Comparison of ENCODE assay signal across 1 cellular context in genomic region chr20:17569616-17570346, GRCh38.
A peak's percentile ranks its signal among the peaks of the same experiment; 100 is the strongest.
TF ChIP-seq lines count a peak whose summit lies in the region.

Gene DSTN, plus strand, starts transcription at chr20:17570075. Its CDS starts 134 bp downstream, at chr20:17570209.

TF ChIP-seq in H1, 55 proteins besides CTCF, POLR2A, EP300 and RAD21:
- TF ChIP-seq CHD2 (IDR thresholded peaks at IDR 0.05; ENCODE audit: low read length) (0 out of 2 replicates have a peak, but pooled peaks have one; percentile 23), YY1 (IDR thresholded peaks at IDR 0.05; ENCODE audit: low read depth, low read length) (no peak), SP4 (IDR thresholded peaks at IDR 0.05; ENCODE audit: low read length) (no peak; the same call in 1 of the 2 replicates), TEAD4 (IDR thresholded peaks at IDR 0.05; ENCODE audit: low read depth, low read length) (no peak), SIN3A (conservative IDR thresholded peaks at IDR 0.05 in 1 of 2, IDR thresholded peaks at IDR 0.05 in 1 of 2; ENCODE audit: low read depth in 1 of 2, low read length in 2 of 2) (peak; percentile 29 to 92; a peak in 1 of 4 replicates), KDM1A (IDR thresholded peaks at IDR 0.05; ENCODE audit: borderline replicate concordance, low read length) (no peak), NRF1 (IDR thresholded peaks at IDR 0.05; ENCODE audit: low read depth, low read length) (peak; percentile 50), JUN (IDR thresholded peaks at IDR 0.05; ENCODE audit: low read depth, low read length) (no peak), MAX (IDR thresholded peaks at IDR 0.05) (peak; percentile 68; the same call in 1 of the 2 replicates), TCF12 (IDR thresholded peaks at IDR 0.05; ENCODE audit: low read depth, low read length) (peak; percentile 67; the same call in 1 of the 2 replicates), ASH2L (IDR thresholded peaks at IDR 0.05; ENCODE audit: low read length) (peak; percentile 81), RFX5 (IDR thresholded peaks at IDR 0.05; ENCODE audit: borderline replicate concordance, low read depth, low read length) (no peak), EZH2 (IDR thresholded peaks at IDR 0.05; ENCODE audit: low read depth, low read length, severe bottlenecking) (no peak), BACH1 (IDR thresholded peaks at IDR 0.05; ENCODE audit: low read length) (no peak), FOSL1 (IDR thresholded peaks at IDR 0.05; ENCODE audit: insufficient read depth, low read depth, low read length) (no peak), SIX5 (IDR thresholded peaks at IDR 0.05; ENCODE audit: low read depth, low read length) (no peak), PHF8 (conservative IDR thresholded peaks at IDR 0.05; ENCODE audit: low read depth, low read length) (peak; percentile 64), CREB1 (IDR thresholded peaks at IDR 0.05) (peak; percentile 85), E2F6 (IDR thresholded peaks at IDR 0.05) (peak; percentile 13; the same call in 1 of the 2 replicates), POLR2AphosphoS5 (IDR thresholded peaks at IDR 0.05; ENCODE audit: low read depth, low read length) (peak; percentile 7; the same call in 1 of the 2 replicates), ZNF274 (IDR thresholded peaks at IDR 0.05; ENCODE audit: borderline replicate concordance, extremely low read depth, low read length) (no peak), NANOG (IDR thresholded peaks at IDR 0.05; ENCODE audit: insufficient read depth, low read depth, low read length, poor library complexity, severe bottlenecking) (no peak), HDAC2 (IDR thresholded peaks at IDR 0.05; ENCODE audit: borderline replicate concordance in 1 of 2, low read depth in 2 of 2, low read length in 2 of 2) (peak in 1 of 2 experiments; percentile 64; a peak in 2 of 4 replicates), TAF1 (IDR thresholded peaks at IDR 0.05; ENCODE audit: low read depth, low read length) (0 out of 2 replicates have a peak, but pooled peaks have one; percentile 59), BRCA1 (IDR thresholded peaks at IDR 0.05; ENCODE audit: low read depth, low read length) (no peak), USF2 (IDR thresholded peaks at IDR 0.05; ENCODE audit: low read length) (no peak; the same call in 1 of the 2 replicates), TBP (IDR thresholded peaks at IDR 0.05; ENCODE audit: low read depth, low read length) (peak; percentile 54; the same call in 1 of the 2 replicates), TAF7 (optimal IDR thresholded peaks at IDR 0.05; ENCODE audit: borderline replicate concordance, low read depth, low read length) (peak; percentile 71), SIRT6 (IDR thresholded peaks at IDR 0.05; ENCODE audit: low read length) (no peak), SP1 (IDR thresholded peaks at IDR 0.05; ENCODE audit: low read depth, low read length) (peak; percentile 39; the same call in 1 of the 2 replicates), KDM5A (IDR thresholded peaks at IDR 0.05; ENCODE audit: low read length) (no peak), CHD1 (IDR thresholded peaks at IDR 0.05; ENCODE audit: low read depth, low read length) (no peak), SUZ12 (IDR thresholded peaks at IDR 0.05; ENCODE audit: low read length) (no peak)
